In the genomic region with DNA sequence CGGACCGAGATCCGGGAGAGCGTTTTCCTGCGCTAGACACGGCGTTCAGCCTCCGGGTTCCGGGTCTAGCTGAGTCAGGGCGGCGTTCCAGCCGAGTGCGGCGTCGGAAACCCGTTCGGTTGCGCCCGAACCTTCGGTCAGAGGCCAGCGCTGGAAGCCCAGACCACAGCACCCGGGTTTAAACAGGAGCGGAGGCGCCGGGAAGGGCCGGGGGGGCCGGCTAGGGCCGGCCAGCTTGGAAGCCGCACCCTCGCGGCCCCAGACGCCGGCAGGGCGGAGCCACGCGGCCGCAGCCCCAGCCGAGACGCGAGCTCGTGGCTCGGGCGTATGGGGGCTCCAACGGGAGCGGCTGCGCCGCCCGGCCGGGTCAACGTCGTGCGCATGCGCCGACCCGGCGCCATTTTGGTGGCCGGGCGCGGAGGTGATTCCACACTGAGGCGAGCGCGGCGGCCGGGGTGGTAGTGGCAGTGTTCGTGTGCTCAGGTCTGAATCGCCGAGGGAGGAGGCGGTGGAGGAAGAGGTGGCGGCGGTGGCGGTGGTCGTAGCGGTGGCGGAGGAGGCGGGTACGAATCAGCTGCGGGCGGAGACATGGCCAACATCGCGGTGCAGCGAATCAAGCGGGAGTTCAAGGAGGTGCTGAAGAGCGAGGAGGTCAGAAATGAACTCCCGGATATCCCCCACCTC, we compare ENCODE assay signal across 8 cellular contexts. TPM values are rescaled to one million over a fixed set of nuclear protein-coding genes. Genes with fewer than 3 reads are reported as not detected.
DNase-seq lines count a peak whose midpoint lies in the region; ATAC-seq and TF ChIP-seq lines count a peak whose summit lies in the region.

A gene with protein sequence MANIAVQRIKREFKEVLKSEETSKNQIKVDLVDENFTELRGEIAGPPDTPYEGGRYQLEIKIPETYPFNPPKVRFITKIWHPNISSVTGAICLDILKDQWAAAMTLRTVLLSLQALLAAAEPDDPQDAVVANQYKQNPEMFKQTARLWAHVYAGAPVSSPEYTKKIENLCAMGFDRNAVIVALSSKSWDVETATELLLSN (plus strand): TSS at position 397 of the 684 bp plus-strand sequence. CDS start 192 bp downstream, at position 589.

- DNase-seq in DND-41 (peak; percentile 88), Karpas-422 (peak; percentile 96), RPMI8226 (peak; percentile 89), fibroblast of peridontal ligament (ENCODE audit: extremely low read depth) (peak; percentile 83)
- peak; percentile 87 for DNase-seq in activated T-helper 2 cell treated with anti-CD3 and anti-CD28 coated beads, Interferon-gamma antibody, Interleukin-2, Interleukin-4, amounts not matched to agents 10 μg/mL and 5 μg/mL and 100 μg/mL, durations not matched to agents 14 hours and 24 hours and 36 hours (ENCODE audit: low spot score)
- peak; percentile 94 for DNase-seq in natural killer cell treated with Interleukin-12 subunit alpha and Interleukin-12 subunit beta and Interleukin-15 and Interleukin-18, amount 100 ng/mL, for 72 hours (ENCODE audit: low spot score)
- peak; percentile 94 for DNase-seq in stimulated activated naive CD8-positive, alpha-beta T cell treated with anti-CD3 and anti-CD28 coated beads, Interleukin-15, Interleukin-2, amounts not matched to agents 100 U/mL and 50 U/mL, for 24 hours

- no peaks in the 10 kb centered on the region for H3K9me2 ChIP-seq in Karpas-422 (replicated peaks; ENCODE audit: insufficient read depth, low read length)

- peaks cover 25% of the 10 kb centered on the region for H3K4me1 Mint-ChIP-seq in activated T-helper 2 cell treated with anti-CD3 and anti-CD28 coated beads, Interferon-gamma antibody, Interleukin-2, Interleukin-4, amounts not matched to agents 10 μg/mL and 5 μg/mL and 100 μg/mL, durations not matched to agents 14 hours and 24 hours and 36 hours (ENCODE audit: low read depth)
- H3K4me1 Mint-ChIP-seq in natural killer cell treated with Interleukin-12 subunit alpha and Interleukin-12 subunit beta and Interleukin-15 and Interleukin-18, amount 100 ng/mL, for 72 hours (ENCODE audit: low read depth in 2 of 2), result peaks cover 21 to 39% of the 10 kb centered on the region in 2 donors

- peak within 1 kb of the TSS; percentile 64 for H3K4me2 ChIP-seq in DND-41 (ENCODE audit: insufficient read depth, low read length)
- peak within 1 kb of the TSS; percentile 96 for H3K4me2 ChIP-seq in Karpas-422 (ENCODE audit: low read depth, low read length, poor library complexity, severe bottlenecking)

- peak within 1 kb of the TSS; percentile 98 for H3K27ac Mint-ChIP-seq in activated T-helper 2 cell treated with anti-CD3 and anti-CD28 coated beads, Interferon-gamma antibody, Interleukin-2, Interleukin-4, amounts not matched to agents 10 μg/mL and 5 μg/mL and 100 μg/mL, durations not matched to agents 14 hours and 24 hours and 36 hours
- peak within 1 kb of the TSS; percentile 91 to 97 for H3K27ac Mint-ChIP-seq in natural killer cell treated with Interleukin-12 subunit alpha and Interleukin-12 subunit beta and Interleukin-15 and Interleukin-18, amount 100 ng/mL, for 72 hours

- TF ChIP-seq CTCF in DND-41 (IDR thresholded peaks at IDR 0.05; ENCODE audit: borderline replicate concordance, extremely low read depth, low read length, poor library complexity, severe bottlenecking), result no peak

- H3K27me3 ChIP-seq in DND-41 (ENCODE audit: insufficient read depth, low read length, poor library complexity) (no peaks in the 10 kb centered on the region), Karpas-422 (ENCODE audit: low read length) (no peaks in the 10 kb centered on the region)

- peak within 1 kb of the TSS; percentile 88 for H3K27ac ChIP-seq in DND-41 (ENCODE audit: low read length)
- peak within 1 kb of the TSS; percentile 63 for H3K27ac ChIP-seq in Karpas-422 (ENCODE audit: low read length)

- H3K4me3 ChIP-seq in DND-41 (ENCODE audit: low read depth in 1 of 2, low read length in 2 of 2) (peak within 1 kb of the TSS; percentile 61 to 86), Karpas-422 (ENCODE audit: low read length) (peak within 1 kb of the TSS; percentile 88)

- H4K20me1 ChIP-seq in DND-41 (ENCODE audit: insufficient read depth, low read length) (peaks cover 17% of the 10 kb centered on the region), Karpas-422 (ENCODE audit: insufficient read depth, low read depth, low read length) (peaks cover 28% of the 10 kb centered on the region; the same call in 1 of the 2 replicates)

- intact Hi-C loops in activated T-helper 2 cell treated with anti-CD3 and anti-CD28 coated beads, Interferon-gamma antibody, Interleukin-2, Interleukin-4, amounts not matched to agents 10 μg/mL and 5 μg/mL and 100 μg/mL, durations not matched to agents 14 hours and 24 hours and 36 hours (cut with micrococcal nuclease), result loop anchor here (1.0 to 10.0 kb wide), 8 partner anchors 59 to 609 kb away; partner anchors contain the start of genes N4BP2, PDS5A, SMIM14 and UGDH

- no peaks in the 10 kb centered on the region for H3K27me3 Mint-ChIP-seq in activated T-helper 2 cell treated with anti-CD3 and anti-CD28 coated beads, Interferon-gamma antibody, Interleukin-2, Interleukin-4, amounts not matched to agents 10 μg/mL and 5 μg/mL and 100 μg/mL, durations not matched to agents 14 hours and 24 hours and 36 hours (ENCODE audit: low read depth)
- H3K27me3 Mint-ChIP-seq in natural killer cell treated with Interleukin-12 subunit alpha and Interleukin-12 subunit beta and Interleukin-15 and Interleukin-18, amount 100 ng/mL, for 72 hours, result no peaks in the 10 kb centered on the region

- H3K9me3 Mint-ChIP-seq in activated T-helper 2 cell treated with anti-CD3 and anti-CD28 coated beads, Interferon-gamma antibody, Interleukin-2, Interleukin-4, amounts not matched to agents 10 μg/mL and 5 μg/mL and 100 μg/mL, durations not matched to agents 14 hours and 24 hours and 36 hours, result no peaks in the 10 kb centered on the region
- H3K9me3 Mint-ChIP-seq in natural killer cell treated with Interleukin-12 subunit alpha and Interleukin-12 subunit beta and Interleukin-15 and Interleukin-18, amount 100 ng/mL, for 72 hours, result no peaks in the 10 kb centered on the region

- H2AFZ ChIP-seq in DND-41 (ENCODE audit: low read depth, low read length) (peak within 1 kb of the TSS; percentile 83), Karpas-422 (ENCODE audit: low read length) (peak within 1 kb of the TSS; percentile 77; the same call in 1 of the 2 replicates)

- no peaks in the 10 kb centered on the region for H3K9me3 ChIP-seq in DND-41 (ENCODE audit: insufficient read depth, low read length, severe bottlenecking)
- no peaks in the 10 kb centered on the region for H3K9me3 ChIP-seq in Karpas-422 (ENCODE audit: low read length)

- peak; percentile 87 for ATAC-seq in DND-41 (ENCODE audit: insufficient read depth, low read depth)
- peak; percentile 83 for ATAC-seq in GM21825 (IDR thresholded peaks at IDR 0.05; ENCODE audit: unreplicated experiment)
- peak; percentile 97 to 98 for ATAC-seq in natural killer cell treated with Interleukin-12 subunit alpha and Interleukin-12 subunit beta and Interleukin-15 and Interleukin-18, amount 100 ng/mL, for 72 hours
- ATAC-seq in stimulated activated naive CD8-positive, alpha-beta T cell treated with anti-CD3 and anti-CD28 coated beads, Interleukin-15, Interleukin-2, amounts not matched to agents 100 U/mL and 50 U/mL, for 24 hours, result peak; percentile 95

- peaks cover 27% of the 10 kb centered on the region for H3K36me3 Mint-ChIP-seq in activated T-helper 2 cell treated with anti-CD3 and anti-CD28 coated beads, Interferon-gamma antibody, Interleukin-2, Interleukin-4, amounts not matched to agents 10 μg/mL and 5 μg/mL and 100 μg/mL, durations not matched to agents 14 hours and 24 hours and 36 hours (ENCODE audit: low read depth)
- no peaks in the 10 kb centered on the region for H3K36me3 Mint-ChIP-seq in natural killer cell treated with Interleukin-12 subunit alpha and Interleukin-12 subunit beta and Interleukin-15 and Interleukin-18, amount 100 ng/mL, for 72 hours

- H3K9ac ChIP-seq in DND-41 (ENCODE audit: low read depth, low read length) (peak within 1 kb of the TSS; percentile 79), Karpas-422 (ENCODE audit: low read length) (peak within 1 kb of the TSS; percentile 89)

- H3K79me2 ChIP-seq in DND-41 (ENCODE audit: insufficient read depth, low read length) (peaks cover 59% of the 10 kb centered on the region), Karpas-422 (ENCODE audit: low read length) (peaks cover 49% of the 10 kb centered on the region)

- H3K4me3 Mint-ChIP-seq in activated T-helper 2 cell treated with anti-CD3 and anti-CD28 coated beads, Interferon-gamma antibody, Interleukin-2, Interleukin-4, amounts not matched to agents 10 μg/mL and 5 μg/mL and 100 μg/mL, durations not matched to agents 14 hours and 24 hours and 36 hours (ENCODE audit: low read depth), result peak within 1 kb of the TSS; percentile 99
- peak within 1 kb of the TSS; percentile 95 for H3K4me3 Mint-ChIP-seq in natural killer cell treated with Interleukin-12 subunit alpha and Interleukin-12 subunit beta and Interleukin-15 and Interleukin-18, amount 100 ng/mL, for 72 hours

- peaks cover 12% of the 10 kb centered on the region for H3K36me3 ChIP-seq in DND-41 (ENCODE audit: insufficient read depth, low read length)
- H3K36me3 ChIP-seq in Karpas-422 (ENCODE audit: insufficient read depth, low read length), result peaks cover 11% of the 10 kb centered on the region

- H3K4me1 ChIP-seq in DND-41 (ENCODE audit: insufficient read depth, low read length) (peaks cover 33% of the 10 kb centered on the region), Karpas-422 (ENCODE audit: low read length) (peaks cover 29% of the 10 kb centered on the region)

RNA-seq across cellular contexts. Expression of the gene that starts here (rescaled TPM):
- 32.9 and 35.8 TPM in 2 replicates for total RNA-seq in Karpas-422 (2014; rRNA removed; shearing (Covaris generic); ENCODE audit: low replicate concordance)
- 94.1 and 94.8 TPM in 2 replicates for total RNA-seq in activated T-helper 2 cell treated with anti-CD3 and anti-CD28 coated beads, Interferon-gamma antibody, Interleukin-2, Interleukin-4, amounts not matched to agents 10 μg/mL and 5 μg/mL and 100 μg/mL, durations not matched to agents 14 hours and 24 hours and 36 hours
- 10 to 100 TPM; 62.8 to 89.7 TPM for total RNA-seq in natural killer cell treated with Interleukin-12 subunit alpha and Interleukin-12 subunit beta and Interleukin-15 and Interleukin-18, amount 100 ng/mL, for 72 hours

Comparison
In these comparisons a context has a peak if more than half of its experiments do, and no peak if none do; other contexts are left out.
1. Peak in every context shown above with its lines: DNase-seq, ATAC-seq, H3K4me3 ChIP-seq and H3K27ac ChIP-seq.